Comparison of ENCODE assay signal across 8 cellular contexts in the genomic region with DNA sequence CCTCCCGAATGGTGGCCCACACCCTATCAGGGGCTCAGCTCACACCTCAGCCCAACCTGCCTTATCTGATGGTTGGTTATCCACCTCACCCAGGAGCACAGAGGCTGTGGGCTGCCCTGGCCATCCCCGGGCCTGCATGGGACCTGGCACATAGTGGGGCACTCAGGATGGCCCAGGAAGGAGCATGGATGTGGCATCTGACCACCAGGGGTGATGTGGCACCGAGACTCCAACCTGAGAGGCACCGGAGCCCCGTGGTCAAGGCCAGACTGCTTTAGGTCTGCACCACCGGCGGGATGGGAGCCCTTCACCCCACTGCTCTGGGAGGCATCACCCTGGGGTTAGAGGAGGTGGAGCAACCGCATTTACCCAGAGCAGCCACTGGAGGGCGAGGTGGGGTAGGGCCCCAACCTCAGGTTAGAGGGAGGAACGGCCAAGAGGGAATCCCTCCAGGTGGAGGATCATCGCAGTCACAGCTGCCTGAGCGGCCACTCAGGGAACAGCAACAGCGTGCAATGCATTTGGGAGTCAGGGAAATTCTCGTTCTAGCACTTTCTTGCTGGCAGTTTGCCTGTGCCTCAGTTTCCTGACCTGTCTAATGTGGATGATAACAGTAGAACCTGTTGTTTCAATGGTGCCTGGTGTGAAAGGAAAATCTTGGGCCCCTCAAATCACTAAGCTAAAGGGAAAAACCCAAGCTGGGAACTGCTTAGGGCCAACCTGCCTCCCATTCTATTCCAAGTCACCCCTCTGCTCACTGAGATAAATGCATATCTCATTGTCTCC. TPM values are rescaled to one million over a fixed set of nuclear protein-coding genes. Genes with fewer than 3 reads are reported as not detected.
A peak's percentile ranks its signal among the peaks of the same experiment; 100 is the strongest.
DNase-seq lines count a peak whose midpoint lies in the region; ATAC-seq and TF ChIP-seq lines count a peak whose summit lies in the region.

No MANE protein-coding gene starts in this region.

- no peak for TF ChIP-seq EP300 in neural cell (conservative IDR thresholded peaks at IDR 0.05; ENCODE audit: poor library complexity, severe bottlenecking)

- no peaks in the 10 kb centered on the region for H3F3A ChIP-seq in neural cell (ENCODE audit: insufficient read depth, low read length, poor library complexity, severe bottlenecking)

- H3K36me3 ChIP-seq in KMS-11 (ENCODE audit: insufficient read depth), result no peaks in the 10 kb centered on the region
- peaks cover 1% of the 10 kb centered on the region for H3K36me3 ChIP-seq in neural cell (ENCODE audit: insufficient read depth, low read length)

- H3K9ac ChIP-seq in KMS-11 (no peak overlapping the region), neural cell (ENCODE audit: low read length) (no peak overlapping the region)

- no peaks in the 10 kb centered on the region for H3K27me3 ChIP-seq in KMS-11 (ENCODE audit: insufficient read depth, low read depth)
- H3K27me3 ChIP-seq in neural cell (ENCODE audit: insufficient read depth, low read depth, low read length), result no peaks in the 10 kb centered on the region

- H3K27ac ChIP-seq in KMS-11 (no peak overlapping the region), neural cell (ENCODE audit: low read length) (no peak overlapping the region)

- H2AFZ ChIP-seq in KMS-11 (ENCODE audit: low read depth) (no peak overlapping the region), neural cell (ENCODE audit: low read depth, low read length) (no peak overlapping the region)

- no peak for TF ChIP-seq RAD21 in neural cell (conservative IDR thresholded peaks at IDR 0.05)

- no peaks in the 10 kb centered on the region for H3K9me3 ChIP-seq in neural cell (ENCODE audit: low read length)

- TF ChIP-seq POLR2A in erythroblast (IDR thresholded peaks at IDR 0.05; ENCODE audit: low read length), result no peak

- H3K4me2 ChIP-seq in KMS-11 (no peak overlapping the region), neural cell (ENCODE audit: low read length) (no peak overlapping the region)

- TF ChIP-seq CTCF in KMS-11 (conservative IDR thresholded peaks at IDR 0.05; ENCODE audit: low read depth, low read length) (peak; percentile 49), WI38 (IDR thresholded peaks at IDR 0.05; ENCODE audit: low read depth, low read length) (peak; percentile 63), neural cell (IDR thresholded peaks at IDR 0.05; ENCODE audit: poor library complexity, severe bottlenecking) (peak; percentile 26)

- no peaks in the 10 kb centered on the region for H4K20me1 ChIP-seq in KMS-11 (ENCODE audit: insufficient read depth)
- H4K20me1 ChIP-seq in neural cell (ENCODE audit: insufficient read depth), result no peaks in the 10 kb centered on the region

- H3K4me1 ChIP-seq in KMS-11 (ENCODE audit: low read depth, poor library complexity, severe bottlenecking), result no peaks in the 10 kb centered on the region

- H3K4me3 ChIP-seq in KMS-11 (IDR thresholded peaks at IDR 0.05; ENCODE audit: insufficient read depth, low read depth, low read length) (no peak overlapping the region), WI38 (ENCODE audit: low read depth, low read length) (no peak overlapping the region), neural cell (ENCODE audit: low read length) (no peak overlapping the region)

- H3K9me2 ChIP-seq in neural cell (ENCODE audit: insufficient read depth, low read length), result no peaks in the 10 kb centered on the region

- DNase-seq in DMS153 treated with DMSO at 0.1 percent for 48 hours (lab: John Stamatoyannopoulos, UW; ENCODE audit: unreplicated experiment) (peak; percentile 8), erythroblast (lab: John Stamatoyannopoulos, UW) (peak; percentile 53 to 69), NCI-H187 treated with DMSO at 0.1 percent for 48 hours (lab: John Stamatoyannopoulos, UW) (no peak)

- H3K79me2 ChIP-seq in KMS-11 (ENCODE audit: insufficient read depth, low read depth) (no peaks in the 10 kb centered on the region), neural cell (replicated peaks; ENCODE audit: insufficient read depth, low read length) (no peaks in the 10 kb centered on the region)

- ATAC-seq in HG03354 (IDR thresholded peaks at IDR 0.05; ENCODE audit: poor library complexity, severe bottlenecking, unreplicated experiment) (no peak), HG02759 (IDR thresholded peaks at IDR 0.05; ENCODE audit: unreplicated experiment) (no peak)

TF ChIP-seq in neural cell, 6 proteins besides CTCF, POLR2A, EP300 and RAD21:
- TF ChIP-seq POLR2AphosphoS5 (IDR thresholded peaks at IDR 0.05), result no peak
- no peak for TF ChIP-seq TAF1 (IDR thresholded peaks at IDR 0.05; ENCODE audit: low read depth)
- no peak for TF ChIP-seq EZH2 (IDR thresholded peaks at IDR 0.05; ENCODE audit: borderline replicate concordance, insufficient read depth, low read length, poor library complexity, severe bottlenecking)
- TF ChIP-seq MXI1 (conservative IDR thresholded peaks at IDR 0.05; ENCODE audit: poor library complexity, severe bottlenecking), result no peak
- TF ChIP-seq, protein P1, sequence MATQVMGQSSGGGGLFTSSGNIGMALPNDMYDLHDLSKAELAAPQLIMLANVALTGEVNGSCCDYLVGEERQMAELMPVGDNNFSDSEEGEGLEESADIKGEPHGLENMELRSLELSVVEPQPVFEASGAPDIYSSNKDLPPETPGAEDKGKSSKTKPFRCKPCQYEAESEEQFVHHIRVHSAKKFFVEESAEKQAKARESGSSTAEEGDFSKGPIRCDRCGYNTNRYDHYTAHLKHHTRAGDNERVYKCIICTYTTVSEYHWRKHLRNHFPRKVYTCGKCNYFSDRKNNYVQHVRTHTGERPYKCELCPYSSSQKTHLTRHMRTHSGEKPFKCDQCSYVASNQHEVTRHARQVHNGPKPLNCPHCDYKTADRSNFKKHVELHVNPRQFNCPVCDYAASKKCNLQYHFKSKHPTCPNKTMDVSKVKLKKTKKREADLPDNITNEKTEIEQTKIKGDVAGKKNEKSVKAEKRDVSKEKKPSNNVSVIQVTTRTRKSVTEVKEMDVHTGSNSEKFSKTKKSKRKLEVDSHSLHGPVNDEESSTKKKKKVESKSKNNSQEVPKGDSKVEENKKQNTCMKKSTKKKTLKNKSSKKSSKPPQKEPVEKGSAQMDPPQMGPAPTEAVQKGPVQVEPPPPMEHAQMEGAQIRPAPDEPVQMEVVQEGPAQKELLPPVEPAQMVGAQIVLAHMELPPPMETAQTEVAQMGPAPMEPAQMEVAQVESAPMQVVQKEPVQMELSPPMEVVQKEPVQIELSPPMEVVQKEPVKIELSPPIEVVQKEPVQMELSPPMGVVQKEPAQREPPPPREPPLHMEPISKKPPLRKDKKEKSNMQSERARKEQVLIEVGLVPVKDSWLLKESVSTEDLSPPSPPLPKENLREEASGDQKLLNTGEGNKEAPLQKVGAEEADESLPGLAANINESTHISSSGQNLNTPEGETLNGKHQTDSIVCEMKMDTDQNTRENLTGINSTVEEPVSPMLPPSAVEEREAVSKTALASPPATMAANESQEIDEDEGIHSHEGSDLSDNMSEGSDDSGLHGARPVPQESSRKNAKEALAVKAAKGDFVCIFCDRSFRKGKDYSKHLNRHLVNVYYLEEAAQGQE (IDR thresholded peaks at IDR 0.05; ENCODE audit: borderline replicate concordance), result no peak
- TF ChIP-seq SMC3 (conservative IDR thresholded peaks at IDR 0.05; ENCODE audit: poor library complexity), result no peak

RNA-seq across cellular contexts. Expression of a gene that starts 52.9 kb away (rescaled TPM):
- polyA plus RNA-seq in neural cell, result 48.2 and 61.0 TPM in 2 replicates
- polyA minus RNA-seq in neural cell, result 40.7 and 41.1 TPM in 2 replicates

RNA-seq across cellular contexts. Expression of a gene that starts 55.0 kb away (rescaled TPM):
- 49.1 and 82.5 TPM in 2 replicates for polyA plus RNA-seq in neural cell
- 49.8 and 51.9 TPM in 2 replicates for polyA minus RNA-seq in neural cell
